In genomic region chr21:33229776-33230517, GRCh38 we compare ENCODE assay signal across 8 cellular contexts. TPM values are rescaled to one million over a fixed set of nuclear protein-coding genes. Genes with fewer than 3 reads are reported as not detected.
DNase-seq lines count a peak whose midpoint lies in the region; ATAC-seq and TF ChIP-seq lines count a peak whose summit lies in the region.

TSS of gene IFNAR2 (plus strand) at chr21:33229938. CDS start at chr21:33241923, 11,985 bp downstream.

- peaks cover 23% of the 10 kb centered on the region for H3K36me3 Mint-ChIP-seq in activated CD8-positive, alpha-beta T cell treated with anti-CD3 and anti-CD28 coated beads for 36 hours (ENCODE audit: low read depth)

- H3K4me3 Mint-ChIP-seq in activated CD8-positive, alpha-beta T cell treated with anti-CD3 and anti-CD28 coated beads for 36 hours, result peak within 1 kb of the TSS; percentile 87

- intact Hi-C loops in activated CD8-positive, alpha-beta T cell treated with anti-CD3 and anti-CD28 coated beads for 36 hours (cut with micrococcal nuclease), result no loop called here

- ATAC-seq in GM19023 (IDR thresholded peaks at IDR 0.05; ENCODE audit: unreplicated experiment) (peak; percentile 76), HG03196 (IDR thresholded peaks at IDR 0.05; ENCODE audit: unreplicated experiment) (peak; percentile 57)
- peak; percentile 76 for ATAC-seq in activated CD8-positive, alpha-beta T cell treated with anti-CD3 and anti-CD28 coated beads for 36 hours

- DNase-seq in AG08395 (ENCODE audit: low spot score) (peak; percentile 95), NCI-H748 (lab: John Stamatoyannopoulos, UW; ENCODE audit: unreplicated experiment) (peak; percentile 78), lung microvascular endothelial cell (ENCODE audit: low read depth in 2 of 2) (peak; percentile 69 to 76)
- DNase-seq in activated CD8-positive, alpha-beta T cell treated with anti-CD3 and anti-CD28 coated beads for 36 hours, result peak; percentile 71
- DNase-seq in effector CD8-positive, alpha-beta T cell (lab: John Stamatoyannopoulos, UW), result peak; percentile 62
- DNase-seq in stimulated activated CD4-positive, alpha-beta T cell treated with anti-CD3 and anti-CD28 coated beads, TNF-alpha, amount 100 ng/mL, for 1 hour (ENCODE audit: low read depth in 3 of 3, low spot score in 1 of 3), result peak; percentile 24 to 76 (median 50)

- CTCF ChIA-PET in activated CD8-positive, alpha-beta T cell treated with anti-CD3 and anti-CD28 coated beads for 36 hours (lab: Charles Lee), result interaction anchor here (1.1 kb wide), 1 partner anchor 215 kb away, joined by 3 read pairs; no protein-coding TSS in a partner anchor

- POLR2A ChIA-PET in activated CD8-positive, alpha-beta T cell treated with anti-CD3 and anti-CD28 coated beads for 36 hours (lab: Charles Lee), result interaction anchor here (1.1 to 1.3 kb wide), 3 partner anchors 8 to 32 kb away, joined by 3 to 4 read pairs (median 3); no protein-coding TSS in a partner anchor

- no peaks in the 10 kb centered on the region for H3K9me3 Mint-ChIP-seq in activated CD8-positive, alpha-beta T cell treated with anti-CD3 and anti-CD28 coated beads for 36 hours

- H3K4me1 Mint-ChIP-seq in activated CD8-positive, alpha-beta T cell treated with anti-CD3 and anti-CD28 coated beads for 36 hours (ENCODE audit: low read depth), result peaks cover 48% of the 10 kb centered on the region

- H3K27ac Mint-ChIP-seq in activated CD8-positive, alpha-beta T cell treated with anti-CD3 and anti-CD28 coated beads for 36 hours, result peak within 1 kb of the TSS; percentile 90

- no peak for TF ChIP-seq CTCF in activated CD8-positive, alpha-beta T cell treated with anti-CD3 and anti-CD28 coated beads for 36 hours (IDR thresholded peaks at IDR 0.05)

- H3K27me3 Mint-ChIP-seq in activated CD8-positive, alpha-beta T cell treated with anti-CD3 and anti-CD28 coated beads for 36 hours, result no peaks in the 10 kb centered on the region

RNA-seq across cellular contexts. Expression of gene IFNAR2, which starts in this region (rescaled TPM):
- 10 to 100 TPM; 34.3 to 38.6 TPM for total RNA-seq in activated CD8-positive, alpha-beta T cell treated with anti-CD3 and anti-CD28 coated beads for 36 hours
- total RNA-seq in lung microvascular endothelial cell, result 5.4 and 8.1 TPM in 2 replicates

Comparison
In these comparisons a context has a peak if more than half of its experiments do, and no peak if none do; other contexts are left out.
1. Peak in every context shown above with its lines: DNase-seq and ATAC-seq.